27 cellular contexts compared by ENCODE assay signal in the genomic region with DNA sequence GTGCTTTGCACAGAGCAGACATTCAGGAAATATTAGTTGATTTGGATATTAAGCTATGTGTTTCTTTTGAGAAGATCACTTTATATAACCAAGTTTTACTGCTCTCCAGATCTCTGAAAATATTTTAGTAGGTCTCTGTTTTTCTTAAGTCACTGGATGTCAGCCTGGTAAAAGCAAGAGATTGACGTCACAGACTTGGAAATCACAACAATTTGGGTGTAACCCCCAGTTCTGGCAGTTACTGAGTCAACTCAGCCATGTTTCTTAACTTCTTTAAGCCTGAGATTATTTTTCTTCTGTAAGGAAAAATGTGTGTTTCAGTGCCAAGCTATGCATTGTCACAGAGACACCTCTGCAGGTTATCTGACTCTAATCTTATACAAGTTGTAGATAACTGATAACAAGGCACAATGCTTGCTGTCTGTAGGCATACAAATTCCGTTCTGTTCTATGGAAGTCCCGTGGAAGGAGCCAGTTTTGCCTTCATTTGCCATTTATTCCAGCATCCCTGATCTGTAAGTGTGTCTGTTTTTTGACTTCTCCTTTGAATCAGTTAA.
A peak's percentile ranks its signal among the peaks of the same experiment; 100 is the strongest.
DNase-seq lines count a peak whose midpoint lies in the region; ATAC-seq, FAIRE-seq and TF ChIP-seq lines count a peak whose summit lies in the region.
"Had no signal": no experiment of that assay in that cellular context is flagged by ENCODE, and none has a peak within 500 bp of the region (broad histone marks: within the 10 kb centered on the region; RNA-seq: fewer than 3 reads in every experiment).

No MANE protein-coding gene starts in this region.

- no peaks in the 10 kb centered on the region for H4K20me1 ChIP-seq in HepG2 (ENCODE audit: insufficient read depth, low read length)

- peaks cover 5% of the 10 kb centered on the region for H3K27me3 Mint-ChIP-seq in activated T-helper 1 cell treated with anti-CD3 and anti-CD28 coated beads, Interleukin-12 subunit alpha, Interleukin-12 subunit beta, Interleukin-2, Interleukin-4 antibody, amounts not matched to agents 30 ng/mL and 10 ng/mL and 1 ng/mL, durations not matched to agents 14 hours and 24 hours and 36 hours (ENCODE audit: insufficient read depth)
- H3K27me3 Mint-ChIP-seq: activated CD4-positive, alpha-beta T cell treated with anti-CD3 and anti-CD28 coated beads, Interleukin-2, amount 10 ng/mL, durations not matched to agents 24 days and 14 days had no signal

- H3K27ac ChIP-seq in HepG2 (ENCODE audit: extremely low read length, insufficient read depth, low read length), result no peak overlapping the region
- H3K27ac ChIP-seq in right lobe of liver, result no peak overlapping the region
- H3K27ac ChIP-seq in esophagus squamous epithelium, result peak overlapping the region; percentile 8 to 82 (median 72)
- no peak overlapping the region for H3K27ac ChIP-seq in left lung
- H3K27ac ChIP-seq: C4-2B, HL-60, lower lobe of right lung, upper lobe of right lung had no signal

- DNase-seq in HepG2 (ENCODE audit: low spot score) (no peak), right lobe of liver (no peak), esophagus squamous epithelium (lab: John Stamatoyannopoulos, UW) (no peak), iris pigment epithelial cell (ENCODE audit: low read depth) (peak; percentile 6), left lung (no peak)
- no peak for DNase-seq in activated T-helper 1 cell treated with anti-CD3 and anti-CD28 coated beads, Interleukin-12 subunit alpha, Interleukin-12 subunit beta, Interleukin-2, Interleukin-4 antibody, amounts not matched to agents 30 ng/mL and 10 ng/mL and 1 ng/mL, durations not matched to agents 14 hours and 24 hours and 36 hours (ENCODE audit: low spot score)
- DNase-seq: activated CD4-positive, alpha-beta T cell treated with anti-CD3 and anti-CD28 coated beads, Interleukin-2, amount 10 ng/mL, durations not matched to agents 24 days and 14 days; activated effector memory CD4-positive, alpha-beta T cell treated with anti-CD3 and anti-CD28 coated beads, Interleukin-2, amount 50 U/mL, for 16 hours; amniotic stem cell; erythroblast; HFFc6; immature natural killer cell; lower lobe of right lung; NCI-H146; NCI-H2227 treated with DMSO at 0.1 percent for 48 hours; NCI-H82; OCI-M1; T-helper 1 cell; upper lobe of right lung had no signal

- no TSS peak for BruUV-seq in HepG2 (replicated peaks; lab: Mats Ljungman, UMichigan)

- POLR2A ChIA-PET in HepG2 (lab: Yijun Ruan, JAX), result no interaction called here

- H3K27me3 ChIP-seq in HepG2 (ENCODE audit: control insufficient read depth in 1 of 2, insufficient read depth in 2 of 2, low read length in 2 of 2) (no peaks in the 10 kb centered on the region), right lobe of liver (no peaks in the 10 kb centered on the region), esophagus squamous epithelium (no peaks in the 10 kb centered on the region), left lung (no peaks in the 10 kb centered on the region)
- H3K27me3 ChIP-seq: upper lobe of right lung had no signal

- TF ChIP-seq CTCF in HepG2 (CRISPR knock-in tag; IDR thresholded peaks at IDR 0.05), result no peak
- TF ChIP-seq CTCF in right lobe of liver (IDR thresholded peaks at IDR 0.05), result no peak
- no peak for TF ChIP-seq CTCF in esophagus squamous epithelium (IDR thresholded peaks at IDR 0.05)
- TF ChIP-seq CTCF in left lung (IDR thresholded peaks at IDR 0.05), result no peak

- no peak overlapping the region for H3K4me3 Mint-ChIP-seq in activated T-helper 1 cell treated with anti-CD3 and anti-CD28 coated beads, Interleukin-12 subunit alpha, Interleukin-12 subunit beta, Interleukin-2, Interleukin-4 antibody, amounts not matched to agents 30 ng/mL and 10 ng/mL and 1 ng/mL, durations not matched to agents 14 hours and 24 hours and 36 hours
- H3K4me3 Mint-ChIP-seq: activated CD4-positive, alpha-beta T cell treated with anti-CD3 and anti-CD28 coated beads, Interleukin-2, amount 10 ng/mL, durations not matched to agents 24 days and 14 days; central memory CD8-positive, alpha-beta T cell; HFFc6; immature natural killer cell had no signal

- H3K4me3 ChIP-seq in HepG2 (replicated peaks in 1 of 3; ENCODE audit: insufficient read depth in 1 of 3, low read depth in 2 of 3, low read length in 3 of 3) (no peak overlapping the region), right lobe of liver (no peak overlapping the region), esophagus squamous epithelium (no peak overlapping the region), left lung (no peak overlapping the region)
- H3K4me3 ChIP-seq: lower lobe of right lung, upper lobe of right lung had no signal

- H3K4me2 ChIP-seq in HepG2 (ENCODE audit: low read depth, low read length), result no peak overlapping the region

- no peak for TF ChIP-seq POLR2A in HepG2 (IDR thresholded peaks at IDR 0.05; ENCODE audit: insufficient read depth in 1 of 2, low read depth in 2 of 2, low read length in 2 of 2)
- no peak for TF ChIP-seq POLR2A in right lobe of liver (IDR thresholded peaks at IDR 0.05)
- TF ChIP-seq POLR2A in esophagus squamous epithelium (IDR thresholded peaks at IDR 0.05), result no peak

- no peak for TF ChIP-seq EP300 in HepG2 (IDR thresholded peaks at IDR 0.05; ENCODE audit: low read depth in 2 of 2, low read length in 2 of 2)
- TF ChIP-seq EP300 in HepG2 (CRISPR knock-in tag; IDR thresholded peaks at IDR 0.05; ENCODE audit: borderline replicate concordance), result no peak

- H3K9ac ChIP-seq in HepG2 (ENCODE audit: insufficient read depth, low read depth, low read length), result no peak overlapping the region

- FAIRE-seq in HepG2 (lab: Jason Lieb, UNC), result no peak
- FAIRE-seq: A204.1, D721Med had no signal

- H3K36me3 ChIP-seq in HepG2 (replicated peaks in 1 of 2; ENCODE audit: control insufficient read depth in 1 of 2, insufficient read depth in 2 of 2, low read length in 2 of 2) (no peaks in the 10 kb centered on the region), right lobe of liver (no peaks in the 10 kb centered on the region), esophagus squamous epithelium (no peaks in the 10 kb centered on the region), left lung (no peaks in the 10 kb centered on the region)
- H3K36me3 ChIP-seq: lower lobe of right lung, upper lobe of right lung had no signal

- H3K4me1 ChIP-seq in HepG2 (ENCODE audit: insufficient read depth, low read length) (no peaks in the 10 kb centered on the region), right lobe of liver (no peaks in the 10 kb centered on the region), esophagus squamous epithelium (peaks cover 0 to 39% (median 3%) of the 10 kb centered on the region in 3 donors), left lung (no peaks in the 10 kb centered on the region)
- H3K4me1 ChIP-seq: lower lobe of right lung, upper lobe of right lung had no signal

- no peak for TF ChIP-seq RAD21 in HepG2 (CRISPR knock-in tag; IDR thresholded peaks at IDR 0.05)

- H2AFZ ChIP-seq in HepG2 (ENCODE audit: low read length), result no peak overlapping the region

- H3K36me3 Mint-ChIP-seq in activated T-helper 1 cell treated with anti-CD3 and anti-CD28 coated beads, Interleukin-12 subunit alpha, Interleukin-12 subunit beta, Interleukin-2, Interleukin-4 antibody, amounts not matched to agents 30 ng/mL and 10 ng/mL and 1 ng/mL, durations not matched to agents 14 hours and 24 hours and 36 hours (ENCODE audit: low read depth), result no peaks in the 10 kb centered on the region
- H3K36me3 Mint-ChIP-seq: IgD-negative memory B cell, immature natural killer cell had no signal

- no peaks in the 10 kb centered on the region for H3K9me3 Mint-ChIP-seq in activated T-helper 1 cell treated with anti-CD3 and anti-CD28 coated beads, Interleukin-12 subunit alpha, Interleukin-12 subunit beta, Interleukin-2, Interleukin-4 antibody, amounts not matched to agents 30 ng/mL and 10 ng/mL and 1 ng/mL, durations not matched to agents 14 hours and 24 hours and 36 hours
- H3K9me3 Mint-ChIP-seq: central memory CD8-positive, alpha-beta T cell; immature natural killer cell had no signal

- in situ Hi-C loops in HepG2 (cut with HindIII; ENCODE audit: extremely low pct_ligation_motif_present, low pct_unique_long_range_greater_than_20kb), result no loop called here

- WGBS in HepG2 (ENCODE audit: low lambda C conversion rate), result 0% methylated on average over 3 of the region's 3 CpGs
- WGBS in right lobe of liver (ENCODE audit: insufficient coverage, low coverage, low lambda C conversion rate, missing lambda C conversion rate), result 17% methylated on average over 3 of the region's 3 CpGs
- 41% methylated on average over 3 of the region's 3 CpGs for WGBS in esophagus squamous epithelium, 2 donors

- CTCF ChIA-PET in HepG2 (lab: Yijun Ruan, JAX; ENCODE audit: low intra/inter-chr PET ratio, low total read pairs), result no interaction called here

- H3K79me2 ChIP-seq in HepG2 (ENCODE audit: insufficient read depth, low read length), result no peaks in the 10 kb centered on the region

- intact Hi-C loops in HepG2 (cut with micrococcal nuclease; ENCODE audit: unreplicated experiment) (no loop called here), right lobe of liver (cut with DNase I) (no loop called here), esophagus squamous epithelium (cut with DNase I) (no loop called here), left lung (cut with DNase I) (no loop called here)
- intact Hi-C loops in activated T-helper 1 cell treated with anti-CD3 and anti-CD28 coated beads, Interleukin-12 subunit alpha, Interleukin-12 subunit beta, Interleukin-2, Interleukin-4 antibody, amounts not matched to agents 30 ng/mL and 10 ng/mL and 1 ng/mL, durations not matched to agents 14 hours and 24 hours and 36 hours (cut with micrococcal nuclease), result no loop called here

- no peak overlapping the region for H3K27ac Mint-ChIP-seq in activated T-helper 1 cell treated with anti-CD3 and anti-CD28 coated beads, Interleukin-12 subunit alpha, Interleukin-12 subunit beta, Interleukin-2, Interleukin-4 antibody, amounts not matched to agents 30 ng/mL and 10 ng/mL and 1 ng/mL, durations not matched to agents 14 hours and 24 hours and 36 hours
- H3K27ac Mint-ChIP-seq: activated CD4-positive, alpha-beta T cell treated with anti-CD3 and anti-CD28 coated beads, Interleukin-2, amount 10 ng/mL, durations not matched to agents 24 days and 14 days; HFFc6; immature natural killer cell had no signal

- no peaks in the 10 kb centered on the region for H3K4me1 Mint-ChIP-seq in activated T-helper 1 cell treated with anti-CD3 and anti-CD28 coated beads, Interleukin-12 subunit alpha, Interleukin-12 subunit beta, Interleukin-2, Interleukin-4 antibody, amounts not matched to agents 30 ng/mL and 10 ng/mL and 1 ng/mL, durations not matched to agents 14 hours and 24 hours and 36 hours (ENCODE audit: low read depth)
- H3K4me1 Mint-ChIP-seq: central memory CD8-positive, alpha-beta T cell; immature natural killer cell had no signal

- no peak for ATAC-seq in HepG2
- ATAC-seq in right lobe of liver, result no peak
- ATAC-seq in HG02763 (IDR thresholded peaks at IDR 0.05; ENCODE audit: unreplicated experiment), result no peak
- no peak for ATAC-seq in left lung
- ATAC-seq in GM18873 (IDR thresholded peaks at IDR 0.05; ENCODE audit: low FRiP score, unreplicated experiment), result no peak
- ATAC-seq: lower lobe of right lung, upper lobe of right lung had no signal

- H3K9me3 ChIP-seq in HepG2 (ENCODE audit: low read length) (no peaks in the 10 kb centered on the region), right lobe of liver (no peaks in the 10 kb centered on the region), esophagus squamous epithelium (no peaks in the 10 kb centered on the region), left lung (no peaks in the 10 kb centered on the region)
- H3K9me3 ChIP-seq: lower lobe of right lung, upper lobe of right lung had no signal

TF ChIP-seq in HepG2, 621 proteins besides CTCF, POLR2A, EP300 and RAD21 (continues in another document):
- no peak for TF ChIP-seq GATAD1 (CRISPR knock-in tag; IDR thresholded peaks at IDR 0.05)

Comparison
In these comparisons a context has a peak if more than half of its experiments do, and no peak if none do; other contexts are left out.
1. H3K27ac ChIP-seq: peak in esophagus squamous epithelium (4 of 4); none in HepG2 (single experiment), right lobe of liver (0 of 3) and left lung (0 of 2).